ENCODE assay signal across 9 cellular contexts in genomic region chr14:22131749-22132476, GRCh38.
DNase-seq lines count a peak whose midpoint lies in the region; TF ChIP-seq lines count a peak whose summit lies in the region.
"Had no signal": no experiment of that assay in that cellular context is flagged by ENCODE, and none has a peak within 500 bp of the region (broad histone marks: within the 10 kb centered on the region; RNA-seq: fewer than 3 reads in every experiment).

No MANE protein-coding gene starts in this region.

- H3K4me3 Mint-ChIP-seq in activated T-cell treated with anti-CD3 and anti-CD28 coated beads, Interleukin-2, amount 50 U/mL, for 24 hours, result no peak overlapping the region
- H3K4me3 Mint-ChIP-seq in chondrocyte (ENCODE audit: unreplicated experiment), result no peak overlapping the region
- H3K4me3 Mint-ChIP-seq in progenitor cell of endocrine pancreas (ENCODE audit: low read depth), result no peak overlapping the region

- H3K27me3 Mint-ChIP-seq in activated T-cell treated with anti-CD3 and anti-CD28 coated beads, Interleukin-2, amount 50 U/mL, for 24 hours, result no peaks in the 10 kb centered on the region
- peaks cover 12% of the 10 kb centered on the region for H3K27me3 Mint-ChIP-seq in chondrocyte (ENCODE audit: low read depth)
- peaks cover 11% of the 10 kb centered on the region for H3K27me3 Mint-ChIP-seq in progenitor cell of endocrine pancreas

- DNase-seq in activated T-cell treated with anti-CD3 and anti-CD28 coated beads, Interleukin-2, amount 50 U/mL, for 24 hours, result peak; percentile 39
- no peak for DNase-seq in activated T-cell treated with anti-CD3 and anti-CD28 coated beads, Interleukin-2, amount 50 U/mL, for 1 hour
- DNase-seq in MV-4-11 (lab: John Stamatoyannopoulos, UW) (peak; percentile 18), chondrocyte (ENCODE audit: low spot score) (no peak), progenitor cell of endocrine pancreas (ENCODE audit: low spot score, unreplicated experiment) (no peak), pons (ENCODE audit: low spot score) (no peak), NCI-H146 treated with DMSO at 0.1 percent for 48 hours (lab: John Stamatoyannopoulos, UW; ENCODE audit: unreplicated experiment) (no peak), NCI-H1694 (lab: John Stamatoyannopoulos, UW) (no peak)
- DNase-seq: DMS153 had no signal

- no peaks in the 10 kb centered on the region for H3K36me3 Mint-ChIP-seq in activated T-cell treated with anti-CD3 and anti-CD28 coated beads, Interleukin-2, amount 50 U/mL, for 24 hours (ENCODE audit: low read depth)
- H3K36me3 Mint-ChIP-seq in chondrocyte (ENCODE audit: low read depth) (peaks cover 3% of the 10 kb centered on the region), progenitor cell of endocrine pancreas (ENCODE audit: insufficient read depth) (no peaks in the 10 kb centered on the region)

- peaks cover 4% of the 10 kb centered on the region for H3K4me1 Mint-ChIP-seq in activated T-cell treated with anti-CD3 and anti-CD28 coated beads, Interleukin-2, amount 50 U/mL, for 24 hours (ENCODE audit: low read depth)
- H3K4me1 Mint-ChIP-seq in chondrocyte (ENCODE audit: low read depth), result no peaks in the 10 kb centered on the region
- H3K4me1 Mint-ChIP-seq in progenitor cell of endocrine pancreas (ENCODE audit: low read depth), result no peaks in the 10 kb centered on the region

- no peaks in the 10 kb centered on the region for H3K9me3 Mint-ChIP-seq in activated T-cell treated with anti-CD3 and anti-CD28 coated beads, Interleukin-2, amount 50 U/mL, for 24 hours
- H3K9me3 Mint-ChIP-seq in chondrocyte (ENCODE audit: low read depth) (peaks cover 25% of the 10 kb centered on the region), progenitor cell of endocrine pancreas (ENCODE audit: low read depth) (peaks cover 14% of the 10 kb centered on the region)

- TF ChIP-seq CTCF in chondrocyte (IDR thresholded peaks at IDR 0.05), result peak; percentile 71
- TF ChIP-seq CTCF in progenitor cell of endocrine pancreas (IDR thresholded peaks at IDR 0.05; ENCODE audit: unreplicated experiment), result peak; percentile 49

- H3K27ac Mint-ChIP-seq in activated T-cell treated with anti-CD3 and anti-CD28 coated beads, Interleukin-2, amount 50 U/mL, for 24 hours, result no peak overlapping the region
- H3K27ac Mint-ChIP-seq in chondrocyte (ENCODE audit: unreplicated experiment) (no peak overlapping the region), progenitor cell of endocrine pancreas (no peak overlapping the region)

Comparison
In these comparisons a context has a peak if more than half of its experiments do, and no peak if none do; other contexts are left out.
1. DNase-seq: peak in activated T-cell treated with anti-CD3 and anti-CD28 coated beads, Interleukin-2, amount 50 U/mL, for 24 hours (single experiment) and MV-4-11 (single experiment); none in activated T-cell treated with anti-CD3 and anti-CD28 coated beads, Interleukin-2, amount 50 U/mL, for 1 hour (single experiment), chondrocyte (single experiment), progenitor cell of endocrine pancreas (single experiment), pons (single experiment), NCI-H146 treated with DMSO at 0.1 percent for 48 hours (single experiment) and NCI-H1694 (single experiment).